Comparison of ENCODE assay signal across 12 cellular contexts in genomic region chr6:151523034-151523433, GRCh38. TPM values are rescaled to one million over a fixed set of nuclear protein-coding genes. Genes with fewer than 3 reads are reported as not detected.
"Had no signal": no experiment of that assay in that cellular context is flagged by ENCODE, and none has a peak within 500 bp of the region (broad histone marks: within the 10 kb centered on the region; RNA-seq: fewer than 3 reads in every experiment).

No MANE protein-coding gene starts in this region.

- ATAC-seq: GM23338, HCT116 had no signal

- H3K9ac ChIP-seq: GM23248 had no signal

- H2AFZ ChIP-seq: GM23248, GM23338 had no signal

- DNase-seq: GM23248, GOT3, H7, H9, HCEC 1CT, HFFc6 had no signal

- H3K27ac ChIP-seq: GM23248 had no signal

- H3K4me2 ChIP-seq: GM23338 had no signal

- H3K4me3 ChIP-seq: GM23248, GM23338, HAP-1 had no signal

- FAIRE-seq: H1, H54 had no signal

- H3K36me3 ChIP-seq: HAP-1 had no signal

RNA-seq across cellular contexts. Expression of gene CCDC170, which starts 29.2 kb away (rescaled TPM):
- total RNA-seq: GM23338, H4 had no signal
